In the genomic region with DNA sequence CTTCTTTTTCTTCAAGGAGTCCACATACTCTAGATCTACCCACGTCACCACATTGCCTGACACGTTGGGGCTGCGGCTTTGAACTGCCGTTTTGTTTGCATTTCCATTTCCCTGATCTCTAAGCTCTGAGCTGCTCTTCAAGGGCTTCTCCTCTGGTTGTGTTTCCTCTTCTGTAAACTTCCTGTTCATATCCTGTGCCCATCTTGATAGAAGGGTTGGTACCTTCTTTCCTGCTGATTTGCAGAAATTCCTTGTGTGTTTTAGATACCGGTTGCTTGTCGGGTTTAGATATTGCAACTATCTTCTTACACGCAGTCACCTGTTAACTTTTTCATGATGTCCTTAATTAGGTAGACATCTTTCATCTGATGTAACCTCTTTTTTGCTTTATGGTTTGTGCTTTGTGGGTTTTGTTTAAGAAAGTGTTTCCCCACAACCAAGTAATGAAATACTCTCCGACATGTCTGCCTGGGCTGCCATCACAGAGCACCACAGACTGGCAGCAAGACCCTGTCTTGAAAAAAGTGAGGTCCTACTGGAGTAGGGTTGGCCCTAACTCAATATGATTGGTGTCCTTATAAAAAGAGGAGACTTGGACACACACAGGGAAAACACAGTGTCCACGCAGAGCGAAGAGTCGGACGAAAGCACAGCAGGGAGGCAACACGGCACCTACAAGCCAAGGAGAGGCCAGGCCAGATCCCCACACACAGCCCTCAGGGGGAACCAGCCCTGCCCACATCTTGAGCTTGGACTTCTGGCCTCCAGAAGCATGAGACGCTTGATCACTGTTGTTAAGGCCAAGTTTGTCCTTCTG, we compare ENCODE assay signal across 10 cellular contexts.
DNase-seq lines count a peak whose midpoint lies in the region; ATAC-seq and TF ChIP-seq lines count a peak whose summit lies in the region.
"Had no signal": no experiment of that assay in that cellular context is flagged by ENCODE, and none has a peak within 500 bp of the region (broad histone marks: within the 10 kb centered on the region; RNA-seq: fewer than 3 reads in every experiment).

No MANE protein-coding gene starts in this region.

- peak; percentile 59 for DNase-seq in LNCaP clone FGC (ENCODE audit: low read depth)
- DNase-seq in activated CD4-positive, alpha-beta T cell treated with anti-CD3 and anti-CD28 coated beads for 36 hours, result peak; percentile 80
- DNase-seq in effector memory CD8-positive, alpha-beta T cell, result peak; percentile 61 to 66 (median 65)
- peak in 2 of 3 experiments; percentile 30 to 47 for DNase-seq in stimulated activated CD4-positive, alpha-beta T cell treated with anti-CD3 and anti-CD28 coated beads, TNF-alpha, amount 100 ng/mL, for 4 hours (ENCODE audit: low read depth in 3 of 3)
- no peak for DNase-seq in coronary artery (ENCODE audit: low spot score)
- no peak for DNase-seq in HUDEP-2 (lab: John Stamatoyannopoulos, UW; ENCODE audit: unreplicated experiment in 76 of 76)
- DNase-seq: brain microvascular endothelial cell, PC-9 had no signal

- POLR2A ChIA-PET in activated CD4-positive, alpha-beta T cell treated with anti-CD3 and anti-CD28 coated beads for 36 hours (lab: Charles Lee), result interaction anchor here (0.8 to 1.7 kb wide), 3 partner anchors 14 to 25 kb away, joined by 3 to 5 read pairs (median 5); no protein-coding TSS in a partner anchor

- TF ChIP-seq CTCF in LNCaP clone FGC (IDR thresholded peaks at IDR 0.05; ENCODE audit: control insufficient read depth, extremely low read depth, insufficient read depth) (no peak), coronary artery (IDR thresholded peaks at IDR 0.05) (no peak)

- H3K4me3 ChIP-seq in LNCaP clone FGC (ENCODE audit: low read depth, low read length) (no peak overlapping the region), coronary artery (no peak overlapping the region)
- H3K4me3 ChIP-seq: PC-9 had no signal

- peak; percentile 76 for ATAC-seq in activated CD4-positive, alpha-beta T cell treated with anti-CD3 and anti-CD28 coated beads for 36 hours
- ATAC-seq in effector memory CD8-positive, alpha-beta T cell (replicated peaks), result peak; percentile 92
- ATAC-seq in HG02970 (IDR thresholded peaks at IDR 0.05; ENCODE audit: low FRiP score, unreplicated experiment) (no peak), GM21529 (IDR thresholded peaks at IDR 0.05; ENCODE audit: unreplicated experiment) (no peak)

- H3K4me3 Mint-ChIP-seq in activated CD4-positive, alpha-beta T cell treated with anti-CD3 and anti-CD28 coated beads for 36 hours, result peak overlapping the region; percentile 75
- peak overlapping the region; percentile 72 to 83 for H3K4me3 Mint-ChIP-seq in effector memory CD8-positive, alpha-beta T cell

- H3K9me3 Mint-ChIP-seq in activated CD4-positive, alpha-beta T cell treated with anti-CD3 and anti-CD28 coated beads for 36 hours (ENCODE audit: low read depth), result peaks cover 28% of the 10 kb centered on the region
- peaks cover 8 to 17% of the 10 kb centered on the region in 2 donors for H3K9me3 Mint-ChIP-seq in effector memory CD8-positive, alpha-beta T cell

- CTCF ChIA-PET in activated CD4-positive, alpha-beta T cell treated with anti-CD3 and anti-CD28 coated beads for 36 hours (lab: Charles Lee), result interaction anchor here (1.4 kb wide), 1 partner anchor 9 kb away, joined by 7 read pairs; no protein-coding TSS in a partner anchor

- H3K36me3 Mint-ChIP-seq in activated CD4-positive, alpha-beta T cell treated with anti-CD3 and anti-CD28 coated beads for 36 hours (ENCODE audit: low read depth), result peaks cover 50% of the 10 kb centered on the region
- H3K36me3 Mint-ChIP-seq in effector memory CD8-positive, alpha-beta T cell (ENCODE audit: insufficient read depth), result peaks cover 26% of the 10 kb centered on the region

- H3K27me3 Mint-ChIP-seq in activated CD4-positive, alpha-beta T cell treated with anti-CD3 and anti-CD28 coated beads for 36 hours, result no peaks in the 10 kb centered on the region
- H3K27me3 Mint-ChIP-seq in effector memory CD8-positive, alpha-beta T cell, result no peaks in the 10 kb centered on the region

- peaks cover 61% of the 10 kb centered on the region for H3K4me1 Mint-ChIP-seq in activated CD4-positive, alpha-beta T cell treated with anti-CD3 and anti-CD28 coated beads for 36 hours
- peaks cover 38 to 42% of the 10 kb centered on the region in 2 donors for H3K4me1 Mint-ChIP-seq in effector memory CD8-positive, alpha-beta T cell (ENCODE audit: low read depth in 2 of 2)

- H3K27ac Mint-ChIP-seq in activated CD4-positive, alpha-beta T cell treated with anti-CD3 and anti-CD28 coated beads for 36 hours, result peak overlapping the region; percentile 100
- peak overlapping the region; percentile 94 to 96 for H3K27ac Mint-ChIP-seq in effector memory CD8-positive, alpha-beta T cell

- intact Hi-C loops in activated CD4-positive, alpha-beta T cell treated with anti-CD3 and anti-CD28 coated beads for 36 hours (cut with DNase I, micrococcal nuclease), result loop anchor here (1.0 to 2.0 kb wide), 2 partner anchors 14 kb away; no protein-coding TSS in a partner anchor

- H3K27ac ChIP-seq in coronary artery, result no peak overlapping the region
- H3K27ac ChIP-seq: brain microvascular endothelial cell, PC-9 had no signal

Comparison
In these comparisons a context has a peak if more than half of its experiments do, and no peak if none do; other contexts are left out.
1. DNase-seq: peak in LNCaP clone FGC (single experiment), activated CD4-positive, alpha-beta T cell treated with anti-CD3 and anti-CD28 coated beads for 36 hours (single experiment), effector memory CD8-positive, alpha-beta T cell (3 of 3) and stimulated activated CD4-positive, alpha-beta T cell treated with anti-CD3 and anti-CD28 coated beads, TNF-alpha, amount 100 ng/mL, for 4 hours (2 of 3); none in coronary artery (single experiment) and HUDEP-2 (0 of 76).
2. ATAC-seq: peak in activated CD4-positive, alpha-beta T cell treated with anti-CD3 and anti-CD28 coated beads for 36 hours (single experiment) and effector memory CD8-positive, alpha-beta T cell (single experiment); none in HG02970 (single experiment) and GM21529 (single experiment).